29 cellular contexts compared by ENCODE assay signal in genomic region chr2:116955646-116956045, GRCh38.
A peak's percentile ranks its signal among the peaks of the same experiment; 100 is the strongest.
DNase-seq lines count a peak whose midpoint lies in the region; ATAC-seq, FAIRE-seq and TF ChIP-seq lines count a peak whose summit lies in the region.
"Had no signal": no experiment of that assay in that cellular context is flagged by ENCODE, and none has a peak within 500 bp of the region (broad histone marks: within the 10 kb centered on the region; RNA-seq: fewer than 3 reads in every experiment).

No MANE protein-coding gene starts in this region.

- no peak for TF ChIP-seq EP300 in HepG2 (IDR thresholded peaks at IDR 0.05; ENCODE audit: low read depth in 2 of 2, low read length in 2 of 2)
- TF ChIP-seq EP300 in HepG2 (CRISPR knock-in tag; IDR thresholded peaks at IDR 0.05; ENCODE audit: borderline replicate concordance) = no peak

- ATAC-seq in HepG2 = no peak
- no peak for ATAC-seq in right lobe of liver
- ATAC-seq: A549; CD8-positive, alpha-beta T cell had no signal

- CTCF ChIA-PET in HepG2 (lab: Yijun Ruan, JAX; ENCODE audit: low intra/inter-chr PET ratio, low total read pairs) = no interaction called here

- no peak for DNase-seq in HepG2 (ENCODE audit: low spot score)
- no peak for DNase-seq in right lobe of liver
- DNase-seq: 8988T; ACHN; AML-193; BE2C; C1 segment of cervical spinal cord; Caco-2; Calu3; CD4-positive, alpha-beta memory T cell; CD4-positive, alpha-beta T cell; CD4-positive, CD25-positive, alpha-beta regulatory T cell; CD8-positive, alpha-beta memory T cell; CD8-positive, alpha-beta T cell; COR-L47; DMS 273 treated with DMSO at 0.1 percent for 48 hours; DMS153; DMS53; DMS79; DMS79 treated with DMSO at 0.1 percent for 48 hours; DND-41; EL had no signal

- no peak overlapping the region for H3K4me3 ChIP-seq in HepG2 (replicated peaks in 1 of 3; ENCODE audit: insufficient read depth in 1 of 3, low read depth in 2 of 3, low read length in 3 of 3)
- no peak overlapping the region for H3K4me3 ChIP-seq in right lobe of liver
- H3K4me3 ChIP-seq: A549; BLaER1; BLaER1 treated with 17β-estradiol and CSF1 and Interleukin-3, amounts not matched to agents 10 nM and 100 nM had no signal

- no peaks in the 10 kb centered on the region for H3K4me1 ChIP-seq in HepG2 (ENCODE audit: insufficient read depth, low read length)
- H3K4me1 ChIP-seq in right lobe of liver = no peaks in the 10 kb centered on the region
- H3K4me1 ChIP-seq: A549; BE2C; BLaER1; BLaER1 treated with 17β-estradiol and CSF1 and Interleukin-3, amounts not matched to agents 10 nM and 100 nM; Caco-2 had no signal

- H3K27ac ChIP-seq in HepG2 (ENCODE audit: extremely low read length, insufficient read depth, low read length) (no peak overlapping the region), right lobe of liver (no peak overlapping the region)
- H3K27ac ChIP-seq: 22Rv1; A549; BLaER1; BLaER1 treated with 17β-estradiol and CSF1 and Interleukin-3, amounts not matched to agents 10 nM and 100 nM; C4-2B had no signal

- H3K36me3 ChIP-seq in HepG2 (replicated peaks in 1 of 2; ENCODE audit: control insufficient read depth in 1 of 2, insufficient read depth in 2 of 2, low read length in 2 of 2) = no peaks in the 10 kb centered on the region
- no peaks in the 10 kb centered on the region for H3K36me3 ChIP-seq in right lobe of liver
- H3K36me3 ChIP-seq: BE2C; BLaER1; BLaER1 treated with 17β-estradiol and CSF1 and Interleukin-3, amounts not matched to agents 10 nM and 100 nM had no signal

- H3K79me2 ChIP-seq in HepG2 (ENCODE audit: insufficient read depth, low read length) = no peaks in the 10 kb centered on the region

- BruUV-seq in HepG2 (replicated peaks; lab: Mats Ljungman, UMichigan) = no TSS peak

- H3K4me2 ChIP-seq in HepG2 (ENCODE audit: low read depth, low read length) = no peak overlapping the region
- H3K4me2 ChIP-seq: A549; BLaER1; BLaER1 treated with 17β-estradiol and CSF1 and Interleukin-3, amounts not matched to agents 10 nM and 100 nM had no signal

- TF ChIP-seq POLR2A in HepG2 (IDR thresholded peaks at IDR 0.05; ENCODE audit: insufficient read depth in 1 of 2, low read depth in 2 of 2, low read length in 2 of 2) = no peak
- TF ChIP-seq POLR2A in right lobe of liver (IDR thresholded peaks at IDR 0.05) = no peak

- POLR2A ChIA-PET in HepG2 (lab: Yijun Ruan, JAX) = no interaction called here

- intact Hi-C loops in HepG2 (cut with micrococcal nuclease; ENCODE audit: unreplicated experiment) = no loop called here
- intact Hi-C loops in right lobe of liver (cut with DNase I) = no loop called here

- in situ Hi-C loops in HepG2 (cut with HindIII; ENCODE audit: extremely low pct_ligation_motif_present, low pct_unique_long_range_greater_than_20kb) = no loop called here

- no peaks in the 10 kb centered on the region for H4K20me1 ChIP-seq in HepG2 (ENCODE audit: insufficient read depth, low read length)
- H4K20me1 ChIP-seq: BLaER1; BLaER1 treated with 17β-estradiol and CSF1 and Interleukin-3, amounts not matched to agents 10 nM and 100 nM had no signal

- 8% methylated on average over 2 of the region's 2 CpGs for WGBS in HepG2 (ENCODE audit: low lambda C conversion rate)
- 76% methylated on average over 2 of the region's 2 CpGs for WGBS in right lobe of liver (ENCODE audit: insufficient coverage, low coverage, low lambda C conversion rate, missing lambda C conversion rate)

- H2AFZ ChIP-seq in HepG2 (ENCODE audit: low read length) = no peak overlapping the region

- H3K9me3 ChIP-seq in HepG2 (ENCODE audit: low read length) (peaks cover 100% of the 10 kb centered on the region), right lobe of liver (no peaks in the 10 kb centered on the region)
- H3K9me3 ChIP-seq: A549, BE2C had no signal

- H3K27me3 ChIP-seq in HepG2 (ENCODE audit: control insufficient read depth in 1 of 2, insufficient read depth in 2 of 2, low read length in 2 of 2) (no peaks in the 10 kb centered on the region), right lobe of liver (no peaks in the 10 kb centered on the region)
- H3K27me3 ChIP-seq: BE2C; BLaER1; BLaER1 treated with 17β-estradiol and CSF1 and Interleukin-3, amounts not matched to agents 10 nM and 100 nM had no signal

- no peak for FAIRE-seq in HepG2 (lab: Jason Lieb, UNC)
- FAIRE-seq: A204.1, A549, D721Med had no signal

- H3K9ac ChIP-seq in HepG2 (ENCODE audit: insufficient read depth, low read depth, low read length) = no peak overlapping the region
- H3K9ac ChIP-seq: BLaER1; BLaER1 treated with 17β-estradiol and CSF1 and Interleukin-3, amounts not matched to agents 10 nM and 100 nM had no signal

- TF ChIP-seq CTCF in HepG2 (CRISPR knock-in tag; IDR thresholded peaks at IDR 0.05) = no peak
- TF ChIP-seq CTCF in right lobe of liver (IDR thresholded peaks at IDR 0.05) = no peak

- TF ChIP-seq RAD21 in HepG2 (CRISPR knock-in tag; IDR thresholded peaks at IDR 0.05) = no peak

TF ChIP-seq in HepG2, 621 proteins besides CTCF, POLR2A, EP300 and RAD21:
- TF ChIP-seq CREB1 (IDR thresholded peaks at IDR 0.05) = peak; percentile 82
- no peak for TF ChIP-seq CREB1 (CRISPR knock-in tag; IDR thresholded peaks at IDR 0.05)
- no peak for TF ChIP-seq UBTF (CRISPR knock-in tag; IDR thresholded peaks at IDR 0.05)
- no peak for TF ChIP-seq ZBTB21 (CRISPR knock-in tag; IDR thresholded peaks at IDR 0.05)
- TF ChIP-seq PHF8 (CRISPR knock-in tag; IDR thresholded peaks at IDR 0.05) = no peak
- TF ChIP-seq ATF7 (IDR thresholded peaks at IDR 0.05) = peak; percentile 88
- no peak for TF ChIP-seq ATF7 (CRISPR knock-in tag; IDR thresholded peaks at IDR 0.05)
